ENCODE assay signal across 8 cellular contexts in genomic region chr9:4740373-4740622, GRCh38. TPM values are rescaled to one million over a fixed set of nuclear protein-coding genes. Genes with fewer than 3 reads are reported as not detected.
DNase-seq lines count a peak whose midpoint lies in the region; ATAC-seq, FAIRE-seq and TF ChIP-seq lines count a peak whose summit lies in the region.

No MANE protein-coding gene starts in this region.

- TF ChIP-seq EP300 in suprapubic skin (IDR thresholded peaks at IDR 0.05): no peak

- H3K9me3 ChIP-seq in kidney (ENCODE audit: control insufficient read depth in 1 of 2, low read length in 2 of 2): no peaks in the 10 kb centered on the region
- H3K9me3 ChIP-seq in suprapubic skin: no peaks in the 10 kb centered on the region

- CTCF ChIA-PET in activated naive CD4-positive, alpha-beta T cell treated with anti-CD3 and anti-CD28 coated beads for 36 hours (lab: Charles Lee): interaction anchor here (0.6 to 2.1 kb wide), 14 partner anchors 13 to 143 kb away, joined by 3 to 11 read pairs (median 3); partner anchors contain the start of genes CDC37L1 and PLPP6

- no peaks in the 10 kb centered on the region for H3K27me3 Mint-ChIP-seq in activated naive CD4-positive, alpha-beta T cell treated with anti-CD3 and anti-CD28 coated beads for 36 hours (ENCODE audit: low read depth)
- no peaks in the 10 kb centered on the region for H3K27me3 Mint-ChIP-seq in activated naive CD8-positive, alpha-beta T cell

- peaks cover 12% of the 10 kb centered on the region for H3K36me3 Mint-ChIP-seq in activated naive CD4-positive, alpha-beta T cell treated with anti-CD3 and anti-CD28 coated beads for 36 hours (ENCODE audit: low read depth)
- H3K36me3 Mint-ChIP-seq in activated naive CD8-positive, alpha-beta T cell: no peaks in the 10 kb centered on the region

- H3K4me1 Mint-ChIP-seq in activated naive CD4-positive, alpha-beta T cell treated with anti-CD3 and anti-CD28 coated beads for 36 hours (ENCODE audit: low read depth): peaks cover 51% of the 10 kb centered on the region
- peaks cover 42% of the 10 kb centered on the region for H3K4me1 Mint-ChIP-seq in activated naive CD8-positive, alpha-beta T cell (ENCODE audit: low read depth)

- no peak for DNase-seq in activated naive CD4-positive, alpha-beta T cell treated with anti-CD3 and anti-CD28 coated beads for 36 hours
- no peak for DNase-seq in activated naive CD4-positive, alpha-beta T cell (lab: John Stamatoyannopoulos, UW)
- DNase-seq in kidney (no peak), suprapubic skin (ENCODE audit: low spot score in 2 of 2) (no peak), posterior vena cava (ENCODE audit: low spot score) (no peak)
- DNase-seq in activated CD4-positive, alpha-beta T cell treated with anti-CD3 and anti-CD28 coated beads for 4 hours: no peak

- H3K9ac ChIP-seq in kidney (ENCODE audit: low read length in 2 of 2): peak overlapping the region; percentile 86 to 93

- H3K27ac Mint-ChIP-seq in activated naive CD4-positive, alpha-beta T cell treated with anti-CD3 and anti-CD28 coated beads for 36 hours: peak overlapping the region; percentile 89
- peak overlapping the region; percentile 88 for H3K27ac Mint-ChIP-seq in activated naive CD8-positive, alpha-beta T cell

- H3K36me3 ChIP-seq in kidney (ENCODE audit: control insufficient read depth in 1 of 2, insufficient read depth in 2 of 2, low read length in 2 of 2) (no peaks in the 10 kb centered on the region), suprapubic skin (no peaks in the 10 kb centered on the region)

- WGBS in suprapubic skin: 2% methylated on average over 5 of the region's 5 CpGs

- peak overlapping the region; percentile 98 to 99 for H3K27ac ChIP-seq in kidney (ENCODE audit: low read depth in 2 of 2, low read length in 2 of 2)
- peak overlapping the region; percentile 93 for H3K27ac ChIP-seq in suprapubic skin

- intact Hi-C loops in activated naive CD4-positive, alpha-beta T cell treated with anti-CD3 and anti-CD28 coated beads for 36 hours (cut with micrococcal nuclease): loop anchor here (2.0 to 10.0 kb wide), 7 partner anchors 35 to 1215 kb away; partner anchors contain the start of gene RCL1
- intact Hi-C loops in kidney (cut with DNase I) (no loop called here), posterior vena cava (cut with DNase I) (no loop called here)

- no peak for FAIRE-seq in kidney (lab: Jason Lieb, UNC)

- H3K4me1 ChIP-seq in kidney (ENCODE audit: control insufficient read depth in 1 of 2, insufficient read depth in 1 of 2, low read depth in 1 of 2, low read length in 2 of 2) (peaks cover 5 to 14% of the 10 kb centered on the region in 2 donors), suprapubic skin (peaks cover 37% of the 10 kb centered on the region)

- peak overlapping the region; percentile 91 for H3K4me3 Mint-ChIP-seq in activated naive CD4-positive, alpha-beta T cell treated with anti-CD3 and anti-CD28 coated beads for 36 hours
- H3K4me3 Mint-ChIP-seq in activated naive CD8-positive, alpha-beta T cell: peak overlapping the region; percentile 93

- peak overlapping the region; percentile 82 to 96 for H3K4me3 ChIP-seq in kidney (ENCODE audit: low read length in 2 of 2)
- peak overlapping the region; percentile 83 for H3K4me3 ChIP-seq in suprapubic skin

- ATAC-seq in GM18505 (IDR thresholded peaks at IDR 0.05; ENCODE audit: unreplicated experiment): no peak

- H3K27me3 ChIP-seq in suprapubic skin: no peaks in the 10 kb centered on the region

- TF ChIP-seq POLR2A in suprapubic skin (IDR thresholded peaks at IDR 0.05) (no peak), GM18505 (IDR thresholded peaks at IDR 0.05; ENCODE audit: borderline replicate concordance, extremely low read depth, insufficient read depth, insufficient read length) (no peak)

- TF ChIP-seq CTCF in kidney (IDR thresholded peaks at IDR 0.05; ENCODE audit: borderline replicate concordance, extremely low read depth, insufficient read depth): no peak
- TF ChIP-seq CTCF in suprapubic skin (IDR thresholded peaks at IDR 0.05): no peak

- peaks cover 1% of the 10 kb centered on the region for H3K9me3 Mint-ChIP-seq in activated naive CD4-positive, alpha-beta T cell treated with anti-CD3 and anti-CD28 coated beads for 36 hours
- H3K9me3 Mint-ChIP-seq in activated naive CD8-positive, alpha-beta T cell (ENCODE audit: low read depth): no peaks in the 10 kb centered on the region

RNA-seq across cellular contexts. Expression of gene AK3, which starts 0.7 kb away (rescaled TPM):
- total RNA-seq in activated naive CD4-positive, alpha-beta T cell treated with anti-CD3 and anti-CD28 coated beads for 36 hours: 10 to 100 TPM; 50.2 to 50.9 TPM
- total RNA-seq in kidney (70.9 TPM), suprapubic skin (10 to 100 TPM; 69.7 to 96.4 (median 78.6) TPM), posterior vena cava (10 to 100 TPM; 48.4 to 50.8 TPM)
- 93.5 TPM for polyA plus RNA-seq in kidney (ENCODE audit: insufficient read depth, low read depth, low replicate concordance)

RNA-seq across cellular contexts. Expression of gene RCL1, which starts 52.4 kb away (rescaled TPM):
- total RNA-seq in activated naive CD4-positive, alpha-beta T cell treated with anti-CD3 and anti-CD28 coated beads for 36 hours: 10 to 100 TPM; 26.9 to 30.7 TPM
- 22.8 TPM for total RNA-seq in kidney
- polyA plus RNA-seq in kidney (ENCODE audit: insufficient read depth, low read depth, low replicate concordance): 15.7 TPM
- 10 to 100 TPM; 44.7 to 75.7 (median 55.5) TPM for total RNA-seq in suprapubic skin
- total RNA-seq in posterior vena cava: 10 to 100 TPM; 22.1 to 24.7 TPM
